ENCODE assay signal across 10 cellular contexts in the genomic region with DNA sequence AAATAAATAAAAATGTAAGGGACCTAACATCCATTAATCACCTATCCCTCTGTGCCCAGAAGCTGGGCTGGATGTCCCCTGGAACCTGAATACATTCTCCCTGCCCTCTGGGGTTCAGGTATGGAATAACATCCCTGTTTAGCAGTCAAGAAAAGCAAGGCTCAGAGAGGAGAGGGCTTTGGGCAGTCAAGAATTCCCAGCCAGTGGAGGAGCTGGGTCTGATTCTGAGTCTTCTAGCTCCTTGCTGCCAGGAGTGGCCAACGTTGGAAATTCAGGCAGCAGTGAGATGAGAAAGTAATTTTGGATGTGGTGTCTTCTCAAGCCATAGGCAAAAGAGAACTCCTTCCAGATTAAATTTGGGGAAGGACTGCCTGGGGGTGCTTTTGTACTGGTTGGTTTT. TPM values are rescaled to one million over a fixed set of nuclear protein-coding genes. Genes with fewer than 3 reads are reported as not detected.
DNase-seq lines count a peak whose midpoint lies in the region; ATAC-seq, FAIRE-seq and TF ChIP-seq lines count a peak whose summit lies in the region.
"Had no signal": no experiment of that assay in that cellular context is flagged by ENCODE, and none has a peak within 500 bp of the region (broad histone marks: within the 10 kb centered on the region; RNA-seq: fewer than 3 reads in every experiment).

No MANE protein-coding gene starts in this region.

- peak in 2 of 4 experiments; percentile 28 to 44 for TF ChIP-seq CTCF in prostate gland (IDR thresholded peaks at IDR 0.05)

- no peak for FAIRE-seq in GM19239 (lab: Jason Lieb, UNC)

- no peak overlapping the region for H3K9ac ChIP-seq in adipocyte (ENCODE audit: low read length)

- intact Hi-C loops in prostate gland (cut with DNase I), result loop anchor here (5.0 kb wide), 1 partner anchor 73 kb away; no protein-coding TSS in a partner anchor
- intact Hi-C loops in Right ventricle myocardium superior (cut with DNase I), result no loop called here

- TF ChIP-seq POLR2A in prostate gland (IDR thresholded peaks at IDR 0.05), result no peak

- peaks cover 52% of the 10 kb centered on the region for H3K27me3 ChIP-seq in adipocyte (replicated peaks; ENCODE audit: control insufficient read depth, insufficient read depth, low read length)
- no peaks in the 10 kb centered on the region for H3K27me3 ChIP-seq in prostate gland (replicated peaks; ENCODE audit: insufficient read depth)

- peaks cover 31% of the 10 kb centered on the region for H3K4me1 ChIP-seq in adipocyte (ENCODE audit: control insufficient read depth, insufficient read depth, low read length)
- H3K4me1 ChIP-seq in prostate gland (replicated peaks), result no peaks in the 10 kb centered on the region

- DNase-seq in COR-L47 (lab: John Stamatoyannopoulos, UW) (peak; percentile 49), HuH-7 (ENCODE audit: low spot score) (peak; percentile 66), adipocyte (ENCODE audit: low read depth) (peak; percentile 72), kidney tubule cell (ENCODE audit: low spot score) (peak; percentile 30), prostate gland (ENCODE audit: low spot score) (no peak), GM19239 (ENCODE audit: insufficient read length, low spot score) (no peak), Right ventricle myocardium superior (no peak)
- DNase-seq: activated CD4-positive, alpha-beta memory T cell treated with anti-CD3 and anti-CD28 coated beads for 36 hours had no signal

- H3K4me3 ChIP-seq in adipocyte (ENCODE audit: low read length) (no peak overlapping the region), prostate gland (no peak overlapping the region)
- H3K4me3 ChIP-seq: lung had no signal

- H3K36me3 ChIP-seq in adipocyte (ENCODE audit: control insufficient read depth, insufficient read depth, low read length, severe bottlenecking), result no peaks in the 10 kb centered on the region
- no peaks in the 10 kb centered on the region for H3K36me3 ChIP-seq in prostate gland

- WGBS in prostate gland, result 0% methylated on average over 1 of the region's 1 CpG

- no peak for ATAC-seq in GM18868 (IDR thresholded peaks at IDR 0.05; ENCODE audit: unreplicated experiment)
- ATAC-seq in Right ventricle myocardium superior (ENCODE audit: poor library complexity), result no peak

- H3K27ac ChIP-seq in prostate gland, result no peak overlapping the region

- peaks cover 10% of the 10 kb centered on the region for H3K9me3 ChIP-seq in adipocyte (ENCODE audit: control insufficient read depth, low read length)
- no peaks in the 10 kb centered on the region for H3K9me3 ChIP-seq in prostate gland

RNA-seq across cellular contexts. Expression of a gene that starts 42.6 kb away (rescaled TPM):
- total RNA-seq in prostate gland, result 10 to 100 TPM; 25.6 to 32.7 TPM
- 19.8 TPM for total RNA-seq in Right ventricle myocardium superior

Comparison
In these comparisons a context has a peak if more than half of its experiments do, and no peak if none do; other contexts are left out.
1. DNase-seq: peak in COR-L47 (single experiment), HuH-7 (single experiment), adipocyte (single experiment) and kidney tubule cell (single experiment); none in prostate gland (single experiment), GM19239 (single experiment) and Right ventricle myocardium superior (single experiment).